8 cellular contexts compared by ENCODE assay signal in genomic region chr9:32589083-32589713, GRCh38. TPM values are rescaled to one million over a fixed set of nuclear protein-coding genes. Genes with fewer than 3 reads are reported as not detected.
DNase-seq lines count a peak whose midpoint lies in the region; ATAC-seq and TF ChIP-seq lines count a peak whose summit lies in the region.

No MANE protein-coding gene starts in this region.

- H3K9me3 Mint-ChIP-seq in activated naive CD8-positive, alpha-beta T cell treated with anti-CD3 and anti-CD28 coated beads, Interleukin-2, amount 10 ng/mL, durations not matched to agents 7 days and 5 days, result no peaks in the 10 kb centered on the region
- no peaks in the 10 kb centered on the region for H3K9me3 Mint-ChIP-seq in activated naive CD8-positive, alpha-beta T cell treated with anti-CD3 and anti-CD28 coated beads for 36 hours
- H3K9me3 Mint-ChIP-seq in endodermal cell (peaks cover 5% of the 10 kb centered on the region), endothelial cell (ENCODE audit: unreplicated experiment) (no peaks in the 10 kb centered on the region)

- no peak overlapping the region for H3K27ac ChIP-seq in endodermal cell (ENCODE audit: low read depth, low read length)

- no peaks in the 10 kb centered on the region for H3K4me1 ChIP-seq in NT2/D1 (ENCODE audit: insufficient read depth, insufficient read length)
- no peaks in the 10 kb centered on the region for H3K4me1 ChIP-seq in endodermal cell (ENCODE audit: control insufficient read depth, insufficient read depth, low read length)

- H3K9ac ChIP-seq in NT2/D1 (ENCODE audit: insufficient read length, low read depth) (no peak overlapping the region), endodermal cell (ENCODE audit: extremely low read depth, low read length, poor library complexity, severe bottlenecking) (no peak overlapping the region)

- H3K27me3 ChIP-seq in NT2/D1 (ENCODE audit: insufficient read depth, insufficient read length) (no peaks in the 10 kb centered on the region), endodermal cell (ENCODE audit: control insufficient read depth, insufficient read depth, low read length, poor library complexity, severe bottlenecking) (no peaks in the 10 kb centered on the region)

- H3K9me3 ChIP-seq in NT2/D1 (ENCODE audit: insufficient read depth, low read length) (no peaks in the 10 kb centered on the region), endodermal cell (ENCODE audit: control insufficient read depth, low read length) (peaks cover 5% of the 10 kb centered on the region)

- no peak overlapping the region for H3K4me3 ChIP-seq in NT2/D1 (ENCODE audit: insufficient read length, low read depth)
- no peak overlapping the region for H3K4me3 ChIP-seq in endodermal cell (ENCODE audit: low read length)

- peak; percentile 68 for ATAC-seq in activated naive CD8-positive, alpha-beta T cell treated with anti-CD3 and anti-CD28 coated beads, Interleukin-2, amount 10 ng/mL, durations not matched to agents 7 days and 5 days (ENCODE audit: low read depth)
- ATAC-seq in HG03135 (IDR thresholded peaks at IDR 0.05; ENCODE audit: unreplicated experiment) (peak; percentile 61), omental fat pad (ENCODE audit: low FRiP score) (peak; percentile 73), GM21515 (IDR thresholded peaks at IDR 0.05; ENCODE audit: unreplicated experiment) (no peak)

- DNase-seq in activated naive CD8-positive, alpha-beta T cell treated with anti-CD3 and anti-CD28 coated beads, Interleukin-2, amount 10 ng/mL, durations not matched to agents 7 days and 5 days, result no peak
- DNase-seq in activated naive CD8-positive, alpha-beta T cell treated with anti-CD3 and anti-CD28 coated beads for 36 hours, result no peak
- peak; percentile 28 for DNase-seq in NT2/D1 (ENCODE audit: low read depth, low spot score)
- no peak for DNase-seq in endodermal cell
- no peak for DNase-seq in omental fat pad (ENCODE audit: low spot score)
- no peak for DNase-seq in endothelial cell (ENCODE audit: low spot score)

- 67% methylated on average over 5 to 6 of the region's 6 CpGs for WGBS in endodermal cell (ENCODE audit: insufficient coverage in 1 of 2, insufficient read length in 1 of 2), 2 experiments

- no peak overlapping the region for H3K4me3 Mint-ChIP-seq in activated naive CD8-positive, alpha-beta T cell treated with anti-CD3 and anti-CD28 coated beads, Interleukin-2, amount 10 ng/mL, durations not matched to agents 7 days and 5 days
- H3K4me3 Mint-ChIP-seq in activated naive CD8-positive, alpha-beta T cell treated with anti-CD3 and anti-CD28 coated beads for 36 hours, result no peak overlapping the region
- H3K4me3 Mint-ChIP-seq in endodermal cell, result no peak overlapping the region
- no peak overlapping the region for H3K4me3 Mint-ChIP-seq in endothelial cell (ENCODE audit: unreplicated experiment)

- H3K27ac Mint-ChIP-seq in activated naive CD8-positive, alpha-beta T cell treated with anti-CD3 and anti-CD28 coated beads, Interleukin-2, amount 10 ng/mL, durations not matched to agents 7 days and 5 days, result no peak overlapping the region
- H3K27ac Mint-ChIP-seq in activated naive CD8-positive, alpha-beta T cell treated with anti-CD3 and anti-CD28 coated beads for 36 hours, result no peak overlapping the region
- H3K27ac Mint-ChIP-seq in endodermal cell (no peak overlapping the region), endothelial cell (ENCODE audit: unreplicated experiment) (no peak overlapping the region)

- H3K36me3 ChIP-seq in NT2/D1 (ENCODE audit: insufficient read depth, insufficient read length, low read length) (no peaks in the 10 kb centered on the region), endodermal cell (ENCODE audit: control insufficient read depth, insufficient read depth, low read length) (no peaks in the 10 kb centered on the region)

- peaks cover 21% of the 10 kb centered on the region for H3K27me3 Mint-ChIP-seq in activated naive CD8-positive, alpha-beta T cell treated with anti-CD3 and anti-CD28 coated beads, Interleukin-2, amount 10 ng/mL, durations not matched to agents 7 days and 5 days
- peaks cover 22% of the 10 kb centered on the region for H3K27me3 Mint-ChIP-seq in activated naive CD8-positive, alpha-beta T cell treated with anti-CD3 and anti-CD28 coated beads for 36 hours
- H3K27me3 Mint-ChIP-seq in endodermal cell (ENCODE audit: insufficient read depth) (peaks cover 11% of the 10 kb centered on the region), endothelial cell (ENCODE audit: unreplicated experiment) (no peaks in the 10 kb centered on the region)

- TF ChIP-seq CTCF in endodermal cell (conservative IDR thresholded peaks at IDR 0.05) (peak; percentile 72), omental fat pad (IDR thresholded peaks at IDR 0.05) (no peak), endothelial cell (IDR thresholded peaks at IDR 0.05; ENCODE audit: unreplicated experiment) (no peak)

- H3K36me3 Mint-ChIP-seq in activated naive CD8-positive, alpha-beta T cell treated with anti-CD3 and anti-CD28 coated beads, Interleukin-2, amount 10 ng/mL, durations not matched to agents 7 days and 5 days, result no peaks in the 10 kb centered on the region
- no peaks in the 10 kb centered on the region for H3K36me3 Mint-ChIP-seq in activated naive CD8-positive, alpha-beta T cell treated with anti-CD3 and anti-CD28 coated beads for 36 hours
- H3K36me3 Mint-ChIP-seq in endodermal cell (ENCODE audit: low read depth), result no peaks in the 10 kb centered on the region
- H3K36me3 Mint-ChIP-seq in endothelial cell (ENCODE audit: low read depth, unreplicated experiment), result no peaks in the 10 kb centered on the region

- no peaks in the 10 kb centered on the region for H3K4me1 Mint-ChIP-seq in activated naive CD8-positive, alpha-beta T cell treated with anti-CD3 and anti-CD28 coated beads, Interleukin-2, amount 10 ng/mL, durations not matched to agents 7 days and 5 days
- H3K4me1 Mint-ChIP-seq in activated naive CD8-positive, alpha-beta T cell treated with anti-CD3 and anti-CD28 coated beads for 36 hours, result no peaks in the 10 kb centered on the region
- H3K4me1 Mint-ChIP-seq in endodermal cell, result peaks cover 3% of the 10 kb centered on the region
- no peaks in the 10 kb centered on the region for H3K4me1 Mint-ChIP-seq in endothelial cell (ENCODE audit: unreplicated experiment)

- POLR2A ChIA-PET in activated naive CD8-positive, alpha-beta T cell treated with anti-CD3 and anti-CD28 coated beads, Interleukin-2, amount 10 ng/mL, durations not matched to agents 7 days and 5 days (lab: Charles Lee), result no interaction called here

RNA-seq across cellular contexts. Expression of gene NDUFB6, which starts 16.2 kb away (rescaled TPM):
- 10 to 100 TPM; 40.1 to 41.5 TPM for total RNA-seq in activated naive CD8-positive, alpha-beta T cell treated with anti-CD3 and anti-CD28 coated beads, Interleukin-2, amount 10 ng/mL, durations not matched to agents 7 days and 5 days
- 10 to 100 TPM; 59.3 to 60.2 TPM for total RNA-seq in activated naive CD8-positive, alpha-beta T cell treated with anti-CD3 and anti-CD28 coated beads for 36 hours
- total RNA-seq in endodermal cell, result 10 to 100 TPM; 48.8 to 54.9 TPM
- 71.7 TPM for polyA plus RNA-seq in endodermal cell (2013, experiment 1 of 2)
- 81.6 TPM for polyA plus RNA-seq in endodermal cell (2013, experiment 2 of 2)
- 10 to 100 TPM; 26.5 to 44.1 (median 37.4) TPM for total RNA-seq in omental fat pad
- 36.8 TPM for total RNA-seq in endothelial cell (ENCODE audit: unreplicated experiment)

RNA-seq across cellular contexts. Expression of gene TOPORS, which starts 36.8 kb away (rescaled TPM):
- total RNA-seq in activated naive CD8-positive, alpha-beta T cell treated with anti-CD3 and anti-CD28 coated beads, Interleukin-2, amount 10 ng/mL, durations not matched to agents 7 days and 5 days, result 10 to 100 TPM; 17.2 to 18.1 TPM
- 10 to 100 TPM; 21.1 to 21.7 TPM for total RNA-seq in activated naive CD8-positive, alpha-beta T cell treated with anti-CD3 and anti-CD28 coated beads for 36 hours
- total RNA-seq in endodermal cell (10 to 100 TPM; 25.4 to 29.5 TPM), omental fat pad (10 to 100 TPM; 18.0 to 27.1 (median 24.6) TPM), endothelial cell (ENCODE audit: unreplicated experiment) (20.7 TPM)
- 19.8 TPM for polyA plus RNA-seq in endodermal cell (2013, experiment 1 of 2)
- polyA plus RNA-seq in endodermal cell (2013, experiment 2 of 2), result 20.2 TPM

RNA-seq across cellular contexts. Expression of gene SMIM27, which starts 37.1 kb away (rescaled TPM):
- 10 to 100 TPM; 30.4 to 34.9 TPM for total RNA-seq in activated naive CD8-positive, alpha-beta T cell treated with anti-CD3 and anti-CD28 coated beads, Interleukin-2, amount 10 ng/mL, durations not matched to agents 7 days and 5 days
- total RNA-seq in activated naive CD8-positive, alpha-beta T cell treated with anti-CD3 and anti-CD28 coated beads for 36 hours, result 10 to 100 TPM; 13.3 to 15.9 TPM
- total RNA-seq in endodermal cell (10 to 100 TPM; 14.0 to 18.4 TPM), omental fat pad (1 to 10 TPM; 3.7 to 7.3 (median 4.3) TPM), endothelial cell (ENCODE audit: unreplicated experiment) (8.0 TPM)
- polyA plus RNA-seq in endodermal cell (2013, experiment 1 of 2), result 29.8 TPM
- polyA plus RNA-seq in endodermal cell (2013, experiment 2 of 2), result 29.0 TPM

RNA-seq across cellular contexts. Expression of gene TAF1L, which starts 46.3 kb away (rescaled TPM):
- under 1 TPM; 0.06 to 0.08 TPM for total RNA-seq in activated naive CD8-positive, alpha-beta T cell treated with anti-CD3 and anti-CD28 coated beads, Interleukin-2, amount 10 ng/mL, durations not matched to agents 7 days and 5 days
- under 1 TPM; 0.04 TPM for total RNA-seq in activated naive CD8-positive, alpha-beta T cell treated with anti-CD3 and anti-CD28 coated beads for 36 hours
- not detected for total RNA-seq in endodermal cell
- not detected for polyA plus RNA-seq in endodermal cell (2013, experiment 1 of 2)
- polyA plus RNA-seq in endodermal cell (2013, experiment 2 of 2), result not detected
- not detected for total RNA-seq in omental fat pad
- not detected for total RNA-seq in endothelial cell (ENCODE audit: unreplicated experiment)
